Comparison of ENCODE assay signal across 16 cellular contexts in the genomic region with DNA sequence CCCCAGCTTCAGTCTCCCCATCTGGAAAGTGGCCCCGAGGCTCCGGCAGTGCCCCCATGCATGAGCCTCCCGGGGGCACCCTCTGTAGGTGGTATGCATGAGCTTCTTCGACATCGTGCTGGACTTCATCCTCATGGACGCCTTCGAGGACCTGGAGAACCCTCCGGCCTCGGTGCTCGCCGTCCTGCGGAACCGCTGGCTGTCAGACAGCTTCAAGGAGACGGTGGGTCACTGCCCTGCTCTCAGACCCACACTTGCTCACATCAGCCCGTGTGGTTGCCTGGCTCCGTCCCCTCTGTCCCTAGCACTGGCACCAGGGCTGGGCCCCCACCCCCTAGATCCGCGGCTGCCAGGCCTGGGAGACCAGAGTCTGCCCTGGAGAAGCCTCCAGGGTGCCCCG. TPM values are rescaled to one million over a fixed set of nuclear protein-coding genes. Genes with fewer than 3 reads are reported as not detected.
DNase-seq lines count a peak whose midpoint lies in the region; ATAC-seq and TF ChIP-seq lines count a peak whose summit lies in the region.
"Had no signal": no experiment of that assay in that cellular context is flagged by ENCODE, and none has a peak within 500 bp of the region (broad histone marks: within the 10 kb centered on the region; RNA-seq: fewer than 3 reads in every experiment).

No MANE protein-coding gene starts in this region.

- no peak for TF ChIP-seq CTCF in neural progenitor cell (IDR thresholded peaks at IDR 0.05)

- no peaks in the 10 kb centered on the region for H3K27me3 ChIP-seq in BLaER1 treated with 17β-estradiol and CSF1 and Interleukin-3, amounts not matched to agents 10 nM and 100 nM
- no peaks in the 10 kb centered on the region for H3K27me3 ChIP-seq in effector memory CD4-positive, alpha-beta T cell (replicated peaks; ENCODE audit: control insufficient read depth, insufficient read depth, low read length, poor library complexity, severe bottlenecking)
- no peaks in the 10 kb centered on the region for H3K27me3 ChIP-seq in neural progenitor cell
- H3K27me3 ChIP-seq: BE2C, breast epithelium, transverse colon had no signal

- H4K20me1 ChIP-seq in BLaER1 treated with 17β-estradiol and CSF1 and Interleukin-3, amounts not matched to agents 10 nM and 100 nM, result no peaks in the 10 kb centered on the region
- no peaks in the 10 kb centered on the region for H4K20me1 ChIP-seq in neural progenitor cell (ENCODE audit: low read depth)

- no peaks in the 10 kb centered on the region for H3K36me3 Mint-ChIP-seq in IgD-negative memory B cell
- H3K36me3 Mint-ChIP-seq in neural progenitor cell, result peaks cover 11% of the 10 kb centered on the region

- H3F3A ChIP-seq in neural progenitor cell (ENCODE audit: low read depth), result no peaks in the 10 kb centered on the region

- H3K4me1 Mint-ChIP-seq in IgD-negative memory B cell (peaks cover 7 to 14% (median 11%) of the 10 kb centered on the region in 3 donors), neural progenitor cell (no peaks in the 10 kb centered on the region)
- H3K4me1 Mint-ChIP-seq: nephron had no signal

- no peaks in the 10 kb centered on the region for H3K79me2 ChIP-seq in neural progenitor cell (ENCODE audit: low read depth)

- H3K36me3 ChIP-seq in BLaER1 treated with 17β-estradiol and CSF1 and Interleukin-3, amounts not matched to agents 10 nM and 100 nM, result peaks cover 35 to 60% (median 41%) of the 10 kb centered on the region in 11 experiments
- H3K36me3 ChIP-seq in effector memory CD4-positive, alpha-beta T cell (ENCODE audit: control insufficient read depth, insufficient read depth, low read length), result peaks cover 33% of the 10 kb centered on the region
- no peaks in the 10 kb centered on the region for H3K36me3 ChIP-seq in neural progenitor cell

- ATAC-seq in GM21786 (IDR thresholded peaks at IDR 0.05; ENCODE audit: unreplicated experiment), result no peak
- ATAC-seq in GM19035 (IDR thresholded peaks at IDR 0.05; ENCODE audit: unreplicated experiment), result no peak

- peak overlapping the region; percentile 82 to 99 (median 97) for H3K4me2 ChIP-seq in BLaER1 treated with 17β-estradiol and CSF1 and Interleukin-3, amounts not matched to agents 10 nM and 100 nM
- H3K4me2 ChIP-seq in neural progenitor cell, result no peak overlapping the region

- peak overlapping the region in 1 of 10 experiments; percentile 45; a peak in 1 of 20 replicates for H3K4me3 ChIP-seq in BLaER1 treated with 17β-estradiol and CSF1 and Interleukin-3, amounts not matched to agents 10 nM and 100 nM
- no peak overlapping the region for H3K4me3 ChIP-seq in effector memory CD4-positive, alpha-beta T cell (ENCODE audit: insufficient read depth, low read depth, low read length, poor library complexity, severe bottlenecking)
- no peak overlapping the region for H3K4me3 ChIP-seq in neural progenitor cell
- H3K4me3 ChIP-seq: breast epithelium, transverse colon had no signal

- H3K9me3 Mint-ChIP-seq in IgD-negative memory B cell, result no peaks in the 10 kb centered on the region
- H3K9me3 Mint-ChIP-seq in neural progenitor cell, result no peaks in the 10 kb centered on the region
- H3K9me3 Mint-ChIP-seq: nephron had no signal

- peaks cover 42 to 54% (median 52%) of the 10 kb centered on the region in 10 experiments for H3K4me1 ChIP-seq in BLaER1 treated with 17β-estradiol and CSF1 and Interleukin-3, amounts not matched to agents 10 nM and 100 nM
- peaks cover 26% of the 10 kb centered on the region for H3K4me1 ChIP-seq in effector memory CD4-positive, alpha-beta T cell (ENCODE audit: control insufficient read depth, insufficient read depth, low read length, poor library complexity, severe bottlenecking)
- no peaks in the 10 kb centered on the region for H3K4me1 ChIP-seq in neural progenitor cell
- H3K4me1 ChIP-seq: breast epithelium had no signal

- H3K9ac ChIP-seq in BLaER1 treated with 17β-estradiol and CSF1 and Interleukin-3, amounts not matched to agents 10 nM and 100 nM, result peak overlapping the region; percentile 67 to 87 (median 81); a peak in 20 of 22 replicates
- H3K9ac ChIP-seq in neural progenitor cell, result no peak overlapping the region

- no peaks in the 10 kb centered on the region for H3K27me3 Mint-ChIP-seq in IgD-negative memory B cell
- peaks cover 2% of the 10 kb centered on the region for H3K27me3 Mint-ChIP-seq in neural progenitor cell (ENCODE audit: insufficient read depth, low read depth)

- no peak for DNase-seq in effector memory CD4-positive, alpha-beta T cell
- no peak for DNase-seq in neural progenitor cell (ENCODE audit: low spot score)
- DNase-seq: activated CD4-positive, alpha-beta T cell treated with anti-CD3 and anti-CD28 coated beads for 4 hours; activated effector memory CD4-positive, alpha-beta T cell treated with Interleukin-2 at 50 U/mL for 16 hours; BE2C; effector CD8-positive, alpha-beta T cell; H7; NCI-H1092; stimulated activated CD4-positive, alpha-beta T cell treated with anti-CD3 and anti-CD28 coated beads, Interleukin-1b, Interleukin-23, amount 100 ng/mL, for 48 hours; transverse colon had no signal

- H3K9me3 ChIP-seq in BLaER1 treated with 17β-estradiol and CSF1 and Interleukin-3, amounts not matched to agents 10 nM and 100 nM (replicated peaks in 1 of 11), result no peaks in the 10 kb centered on the region
- no peaks in the 10 kb centered on the region for H3K9me3 ChIP-seq in effector memory CD4-positive, alpha-beta T cell (ENCODE audit: control insufficient read depth, low read length)
- no peaks in the 10 kb centered on the region for H3K9me3 ChIP-seq in neural progenitor cell (ENCODE audit: low read depth)
- H3K9me3 ChIP-seq: BE2C, breast epithelium, transverse colon had no signal

- H3K27ac Mint-ChIP-seq in IgD-negative memory B cell (peak overlapping the region; percentile 61 to 76 (median 62)), neural progenitor cell (no peak overlapping the region)
- H3K27ac Mint-ChIP-seq: nephron had no signal

- H2AFZ ChIP-seq in neural progenitor cell (replicated peaks), result no peak overlapping the region

- H3K4me3 Mint-ChIP-seq in IgD-negative memory B cell (peak overlapping the region in 2 of 4 donors; percentile 49 to 86), neural progenitor cell (no peak overlapping the region)
- H3K4me3 Mint-ChIP-seq: nephron had no signal

- H3K27ac ChIP-seq in BLaER1 treated with 17β-estradiol and CSF1 and Interleukin-3, amounts not matched to agents 10 nM and 100 nM, result peak overlapping the region; percentile 73 to 98 (median 92); a peak in 21 of 22 replicates
- peak overlapping the region; percentile 35 for H3K27ac ChIP-seq in effector memory CD4-positive, alpha-beta T cell (ENCODE audit: insufficient read depth, low read length, poor library complexity, severe bottlenecking)
- no peak overlapping the region for H3K27ac ChIP-seq in neural progenitor cell
- H3K27ac ChIP-seq: breast epithelium had no signal

RNA-seq across cellular contexts. Expression of gene DOLPP1, which starts 12.8 kb away (rescaled TPM):
- 7.4 TPM for polyA plus RNA-seq in IgD-negative memory B cell
- total RNA-seq in neural progenitor cell (ENCODE audit: low replicate concordance), result 25.1 and 39.0 TPM in 2 replicates

RNA-seq across cellular contexts. Expression of gene MIGA2, which starts 31.7 kb away (rescaled TPM):
- polyA plus RNA-seq in IgD-negative memory B cell, result 11.4 TPM
- total RNA-seq in neural progenitor cell (ENCODE audit: low replicate concordance), result 10.8 and 39.1 TPM in 2 replicates

RNA-seq across cellular contexts. Expression of gene SH3GLB2, which starts 40.0 kb away (rescaled TPM):
- polyA plus RNA-seq in IgD-negative memory B cell, result 27.7 TPM
- total RNA-seq in neural progenitor cell (ENCODE audit: low replicate concordance), result 45.7 and 98.8 TPM in 2 replicates

RNA-seq across cellular contexts. Expression of gene CRAT, which starts 42.5 kb away (rescaled TPM):
- 8.1 TPM for polyA plus RNA-seq in IgD-negative memory B cell
- 10.1 and 19.3 TPM in 2 replicates for total RNA-seq in neural progenitor cell (ENCODE audit: low replicate concordance)

RNA-seq across cellular contexts. Expression of gene PTPA, which starts 43.1 kb away (rescaled TPM):
- polyA plus RNA-seq in IgD-negative memory B cell, result 12.2 TPM
- total RNA-seq in neural progenitor cell (ENCODE audit: low replicate concordance), result 82.4 and 133 TPM in 2 replicates
